In genomic region chr10:16748749-16749148, GRCh38 we compare ENCODE assay signal across 36 cellular contexts.
"Had no signal": no experiment of that assay in that cellular context is flagged by ENCODE, and none has a peak within 500 bp of the region (broad histone marks: within the 10 kb centered on the region; RNA-seq: fewer than 3 reads in every experiment).

No MANE protein-coding gene starts in this region.

- H3K9me3 ChIP-seq: body of pancreas, breast epithelium had no signal

- H3K4me1 Mint-ChIP-seq: activated B cell treated with CpG ODN at 0.5 μM for 24 hours; activated naive CD4-positive, alpha-beta T cell treated with anti-CD3 and anti-CD28 coated beads, Interleukin-2, amount 10 ng/mL, durations not matched to agents 7 days and 5 days; activated naive CD8-positive, alpha-beta T cell treated with anti-CD3 and anti-CD28 coated beads, Interleukin-2, amount 10 ng/mL, durations not matched to agents 7 days and 5 days; activated naive CD8-positive, alpha-beta T cell treated with anti-CD3 and anti-CD28 coated beads, Interleukin-2, amount 50 U/mL, for 24 hours had no signal

- DNase-seq: activated B cell treated with CpG ODN at 0.5 μM for 24 hours; activated CD4-positive, alpha-beta memory T cell treated with anti-CD3 and anti-CD28 coated beads for 36 hours; activated CD4-positive, alpha-beta T cell treated with anti-CD3 and anti-CD28 coated beads for 4 hours; activated CD4-positive, alpha-beta T cell treated with anti-CD3 and anti-CD28 coated beads, Interleukin-2, amount 10 ng/mL, durations not matched to agents 24 days and 14 days; activated CD4-positive, alpha-beta T cell treated with anti-CD3 and anti-CD28 coated beads, Interleukin-2, amount 50 U/mL, for 1 hour; activated CD4-positive, alpha-beta T cell treated with anti-CD3 and anti-CD28 coated beads, Interleukin-2, amount 50 U/mL, for 4 hours; activated CD4-positive, CD25-positive, alpha-beta regulatory T cell treated with anti-CD3 and anti-CD28 coated beads, Interleukin-2, amount 50 U/mL, for 72 hours; activated CD8-positive, alpha-beta memory T cell treated with anti-CD3 and anti-CD28 coated beads, Interleukin-2, amount 50 U/mL, for 4 hours; activated CD8-positive, alpha-beta T cell treated with anti-CD3 and anti-CD28 coated beads for 36 hours; activated effector memory CD4-positive, alpha-beta T cell treated with Interleukin-2 at 50 U/mL for 16 hours; activated gamma-delta T cell; activated naive CD4-positive, alpha-beta T cell treated with anti-CD3 and anti-CD28 coated beads, Interleukin-2, amount 10 ng/mL, durations not matched to agents 7 days and 5 days; activated naive CD4-positive, alpha-beta T cell treated with Interleukin-2 at 50 U/mL for 16 hours; activated naive CD8-positive, alpha-beta T cell treated with anti-CD3 and anti-CD28 coated beads, Interleukin-2, amount 10 ng/mL, durations not matched to agents 7 days and 5 days; activated naive CD8-positive, alpha-beta T cell treated with anti-CD3 and anti-CD28 coated beads, Interleukin-2, amount 50 U/mL, for 24 hours; activated T-cell treated with anti-CD3 and anti-CD28 coated beads for 4 hours; activated T-cell treated with anti-CD3 and anti-CD28 coated beads, Interleukin-2, amount 50 U/mL, for 1 hour; activated T-cell treated with anti-CD3 and anti-CD28 coated beads, Interleukin-2, amount 50 U/mL, for 4 hours; activated T-cell treated with anti-CD3 and anti-CD28 coated beads, Interleukin-2, amount 50 U/mL, for 72 hours; amniotic stem cell; aorta; body of pancreas; brain microvascular endothelial cell; central memory CD4-positive, alpha-beta T cell; T-cell; T-helper 2 cell; T-helper 9 cell had no signal

- H3K27ac Mint-ChIP-seq: activated B cell treated with CpG ODN at 0.5 μM for 24 hours; activated CD4-positive, alpha-beta memory T cell treated with anti-CD3 and anti-CD28 coated beads for 36 hours; activated CD4-positive, alpha-beta T cell treated with anti-CD3 and anti-CD28 coated beads, Interleukin-2, amount 10 ng/mL, durations not matched to agents 24 days and 14 days; activated CD8-positive, alpha-beta T cell treated with anti-CD3 and anti-CD28 coated beads for 36 hours; activated naive CD4-positive, alpha-beta T cell treated with anti-CD3 and anti-CD28 coated beads, Interleukin-2, amount 10 ng/mL, durations not matched to agents 7 days and 5 days; activated naive CD4-positive, alpha-beta T cell treated with anti-CD3 and anti-CD28 coated beads, Interleukin-2, amount 50 U/mL, for 24 hours; activated naive CD8-positive, alpha-beta T cell; activated naive CD8-positive, alpha-beta T cell treated with anti-CD3 and anti-CD28 coated beads, Interleukin-2, amount 10 ng/mL, durations not matched to agents 7 days and 5 days; activated naive CD8-positive, alpha-beta T cell treated with anti-CD3 and anti-CD28 coated beads, Interleukin-2, amount 50 U/mL, for 24 hours; activated T-cell treated with anti-CD3 and anti-CD28 coated beads, Interleukin-2, amount 50 U/mL, for 72 hours; activated T-helper 1 cell treated with anti-CD3 and anti-CD28 coated beads, Interleukin-12 subunit alpha, Interleukin-12 subunit beta, Interleukin-2, Interleukin-4 antibody, amounts not matched to agents 30 ng/mL and 10 ng/mL and 1 ng/mL, durations not matched to agents 14 hours and 24 hours and 36 hours; activated T-helper 2 cell treated with anti-CD3 and anti-CD28 coated beads, Interferon-gamma antibody, Interleukin-2, Interleukin-4, amounts not matched to agents 10 μg/mL and 5 μg/mL and 100 μg/mL, durations not matched to agents 14 hours and 24 hours and 36 hours; T-cell; T-helper 2 cell treated with Interferon-gamma antibody and Interleukin-4, amounts not matched to agents 5 μg/mL and 100 μg/mL, for 36 hours had no signal

- H3K27me3 ChIP-seq: body of pancreas, brain microvascular endothelial cell, breast epithelium had no signal

- H3K9me3 Mint-ChIP-seq: activated B cell treated with CpG ODN at 0.5 μM for 24 hours; activated CD4-positive, alpha-beta memory T cell treated with anti-CD3 and anti-CD28 coated beads for 36 hours; activated CD4-positive, alpha-beta T cell treated with anti-CD3 and anti-CD28 coated beads, Interleukin-2, amount 10 ng/mL, durations not matched to agents 24 days and 14 days; activated CD8-positive, alpha-beta T cell treated with anti-CD3 and anti-CD28 coated beads for 36 hours; activated naive CD4-positive, alpha-beta T cell treated with anti-CD3 and anti-CD28 coated beads, Interleukin-2, amount 10 ng/mL, durations not matched to agents 7 days and 5 days; activated naive CD4-positive, alpha-beta T cell treated with anti-CD3 and anti-CD28 coated beads, Interleukin-2, amount 50 U/mL, for 24 hours; activated naive CD8-positive, alpha-beta T cell treated with anti-CD3 and anti-CD28 coated beads, Interleukin-2, amount 10 ng/mL, durations not matched to agents 7 days and 5 days; activated naive CD8-positive, alpha-beta T cell treated with anti-CD3 and anti-CD28 coated beads, Interleukin-2, amount 50 U/mL, for 24 hours; activated T-cell treated with anti-CD3 and anti-CD28 coated beads, Interleukin-2, amount 50 U/mL, for 4 hours; activated T-cell treated with anti-CD3 and anti-CD28 coated beads, Interleukin-2, amount 50 U/mL, for 72 hours; activated T-helper 1 cell treated with anti-CD3 and anti-CD28 coated beads, Interleukin-12 subunit alpha, Interleukin-12 subunit beta, Interleukin-2, Interleukin-4 antibody, amounts not matched to agents 30 ng/mL and 10 ng/mL and 1 ng/mL, durations not matched to agents 14 hours and 24 hours and 36 hours; activated T-helper 2 cell treated with anti-CD3 and anti-CD28 coated beads, Interferon-gamma antibody, Interleukin-2, Interleukin-4, amounts not matched to agents 10 μg/mL and 5 μg/mL and 100 μg/mL, durations not matched to agents 14 hours and 24 hours and 36 hours; T-cell; T-helper 2 cell treated with Interferon-gamma antibody and Interleukin-4, amounts not matched to agents 5 μg/mL and 100 μg/mL, for 36 hours had no signal

- H3K4me3 Mint-ChIP-seq: activated B cell treated with CpG ODN at 0.5 μM for 24 hours; activated CD4-positive, alpha-beta memory T cell treated with anti-CD3 and anti-CD28 coated beads for 36 hours; activated CD4-positive, alpha-beta T cell treated with anti-CD3 and anti-CD28 coated beads, Interleukin-2, amount 10 ng/mL, durations not matched to agents 24 days and 14 days; activated CD8-positive, alpha-beta T cell treated with anti-CD3 and anti-CD28 coated beads for 36 hours; activated naive CD4-positive, alpha-beta T cell treated with anti-CD3 and anti-CD28 coated beads, Interleukin-2, amount 10 ng/mL, durations not matched to agents 7 days and 5 days; activated naive CD4-positive, alpha-beta T cell treated with anti-CD3 and anti-CD28 coated beads, Interleukin-2, amount 50 U/mL, for 24 hours; activated naive CD8-positive, alpha-beta T cell; activated naive CD8-positive, alpha-beta T cell treated with anti-CD3 and anti-CD28 coated beads, Interleukin-2, amount 10 ng/mL, durations not matched to agents 7 days and 5 days; activated naive CD8-positive, alpha-beta T cell treated with anti-CD3 and anti-CD28 coated beads, Interleukin-2, amount 50 U/mL, for 24 hours; activated T-cell treated with anti-CD3 and anti-CD28 coated beads, Interleukin-2, amount 50 U/mL, for 4 hours; activated T-cell treated with anti-CD3 and anti-CD28 coated beads, Interleukin-2, amount 50 U/mL, for 72 hours; activated T-helper 1 cell treated with anti-CD3 and anti-CD28 coated beads, Interleukin-12 subunit alpha, Interleukin-12 subunit beta, Interleukin-2, Interleukin-4 antibody, amounts not matched to agents 30 ng/mL and 10 ng/mL and 1 ng/mL, durations not matched to agents 14 hours and 24 hours and 36 hours; T-cell; T-helper 2 cell treated with Interferon-gamma antibody and Interleukin-4, amounts not matched to agents 5 μg/mL and 100 μg/mL, for 36 hours had no signal

- ATAC-seq: activated CD8-positive, alpha-beta T cell treated with anti-CD3 and anti-CD28 coated beads for 36 hours; activated naive CD8-positive, alpha-beta T cell treated with anti-CD3 and anti-CD28 coated beads, Interleukin-2, amount 50 U/mL, for 24 hours; activated T-cell treated with anti-CD3 and anti-CD28 coated beads, Interleukin-2, amount 50 U/mL, for 4 hours; activated T-cell treated with anti-CD3 and anti-CD28 coated beads, Interleukin-2, amount 50 U/mL, for 72 hours; body of pancreas; T-cell had no signal

- H3K27me3 Mint-ChIP-seq: activated B cell treated with CpG ODN at 0.5 μM for 24 hours; activated CD4-positive, alpha-beta memory T cell treated with anti-CD3 and anti-CD28 coated beads for 36 hours; activated CD4-positive, alpha-beta T cell treated with anti-CD3 and anti-CD28 coated beads, Interleukin-2, amount 10 ng/mL, durations not matched to agents 24 days and 14 days; activated CD8-positive, alpha-beta T cell treated with anti-CD3 and anti-CD28 coated beads for 36 hours; activated naive CD4-positive, alpha-beta T cell treated with anti-CD3 and anti-CD28 coated beads, Interleukin-2, amount 10 ng/mL, durations not matched to agents 7 days and 5 days; activated naive CD4-positive, alpha-beta T cell treated with anti-CD3 and anti-CD28 coated beads, Interleukin-2, amount 50 U/mL, for 24 hours; activated naive CD8-positive, alpha-beta T cell; activated naive CD8-positive, alpha-beta T cell treated with anti-CD3 and anti-CD28 coated beads, Interleukin-2, amount 10 ng/mL, durations not matched to agents 7 days and 5 days; activated naive CD8-positive, alpha-beta T cell treated with anti-CD3 and anti-CD28 coated beads, Interleukin-2, amount 50 U/mL, for 24 hours; T-cell had no signal

- H3K36me3 ChIP-seq: breast epithelium had no signal

- H3K27ac ChIP-seq: body of pancreas, brain microvascular endothelial cell, breast epithelium, VCaP had no signal

- H3K4me1 ChIP-seq: body of pancreas, breast epithelium had no signal

- FAIRE-seq: astrocyte, TTC549 had no signal

- H3K4me3 ChIP-seq: body of pancreas, breast epithelium had no signal
